In the genomic region with DNA sequence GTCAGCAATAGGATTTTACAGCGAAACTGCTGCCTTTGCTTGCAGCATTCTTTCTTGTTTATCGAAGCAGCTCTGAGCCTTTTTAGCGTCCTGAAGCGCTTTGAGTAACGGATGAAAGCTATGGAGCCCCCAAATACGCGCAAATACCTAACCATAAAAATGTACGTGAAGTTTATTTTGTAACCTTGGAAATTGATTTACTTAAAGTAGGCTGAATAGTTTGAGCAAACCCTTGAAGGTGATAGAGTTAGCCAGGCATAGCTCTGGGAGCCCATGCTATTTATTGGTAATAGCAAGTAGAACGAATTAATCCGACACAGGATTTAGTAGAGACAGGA, we compare ENCODE assay signal across 8 cellular contexts. TPM values are rescaled to one million over a fixed set of nuclear protein-coding genes. Genes with fewer than 3 reads are reported as not detected.
DNase-seq lines count a peak whose midpoint lies in the region; ATAC-seq, FAIRE-seq and TF ChIP-seq lines count a peak whose summit lies in the region.
"Had no signal": no experiment of that assay in that cellular context is flagged by ENCODE, and none has a peak within 500 bp of the region (broad histone marks: within the 10 kb centered on the region; RNA-seq: fewer than 3 reads in every experiment).

No MANE protein-coding gene starts in this region.

- in situ Hi-C loops in astrocyte of the spinal cord (cut with HindIII; ENCODE audit: low sequenced_read_pairs) = no loop called here

- peak; percentile 30 for DNase-seq in astrocyte of the spinal cord (ENCODE audit: low read depth, low spot score)
- DNase-seq in kidney = no peak
- no peak for DNase-seq in sciatic nerve (ENCODE audit: low spot score)
- no peak for DNase-seq in immature natural killer cell

- no peaks in the 10 kb centered on the region for H3K36me3 Mint-ChIP-seq in immature natural killer cell

- 0 out of 2 replicates have a peak, but pooled peaks cover 6% of the 10 kb centered on the region for H3K4me1 ChIP-seq in HUES48 (ENCODE audit: control insufficient read depth, insufficient read depth, low read length)
- H3K4me1 ChIP-seq in kidney (ENCODE audit: control insufficient read depth in 1 of 2, insufficient read depth in 1 of 2, low read depth in 1 of 2, low read length in 2 of 2) = peaks cover 1 to 6% of the 10 kb centered on the region in 2 donors
- H3K4me1 ChIP-seq in stomach smooth muscle (ENCODE audit: control insufficient read depth, insufficient read depth, low read length) = peaks cover 9% of the 10 kb centered on the region

- H3K27ac Mint-ChIP-seq in immature natural killer cell = no peak overlapping the region

- H3K9me3 ChIP-seq in HUES48 (ENCODE audit: control insufficient read depth, insufficient read depth, low read length) = no peaks in the 10 kb centered on the region
- H3K9me3 ChIP-seq in kidney (ENCODE audit: control insufficient read depth in 1 of 2, low read length in 2 of 2) = no peaks in the 10 kb centered on the region
- H3K9me3 ChIP-seq in stomach smooth muscle (ENCODE audit: control insufficient read depth in 2 of 2, low read length in 2 of 2) = no peaks in the 10 kb centered on the region

- H3K36me3 ChIP-seq in HUES48 (ENCODE audit: control insufficient read depth, insufficient read depth, low read length) (no peaks in the 10 kb centered on the region), kidney (ENCODE audit: control insufficient read depth in 1 of 2, insufficient read depth in 2 of 2, low read length in 2 of 2) (no peaks in the 10 kb centered on the region), stomach smooth muscle (ENCODE audit: control insufficient read depth in 2 of 2, insufficient read depth in 2 of 2, low read length in 2 of 2) (no peaks in the 10 kb centered on the region)

- H3K9me3 Mint-ChIP-seq in immature natural killer cell = peaks cover 0 to 3% (median 0%) of the 10 kb centered on the region in 6 donors

- FAIRE-seq in kidney (lab: Jason Lieb, UNC) = no peak

- H3K9ac ChIP-seq in HUES48 (ENCODE audit: low read depth, low read length) = 0 out of 2 replicates have a peak overlapping the region, but pooled peaks have one; percentile 22
- H3K9ac ChIP-seq in kidney (ENCODE audit: low read length in 2 of 2) = peak overlapping the region; percentile 71 to 83
- H3K9ac ChIP-seq in stomach smooth muscle (ENCODE audit: low read length in 2 of 2) = no peak overlapping the region

- intact Hi-C loops in kidney (cut with DNase I) = no loop called here
- intact Hi-C loops in sciatic nerve (cut with DNase I) = no loop called here

- H3K27me3 ChIP-seq in HUES48 (ENCODE audit: control insufficient read depth, insufficient read depth, low read length) (peaks cover 38% of the 10 kb centered on the region), stomach smooth muscle (ENCODE audit: control insufficient read depth in 1 of 2, insufficient read depth in 2 of 2, low read length in 2 of 2) (peaks cover 14 to 26% of the 10 kb centered on the region in 2 donors)

- TF ChIP-seq CTCF in astrocyte of the spinal cord (IDR thresholded peaks at IDR 0.05; ENCODE audit: low read depth, low read length) (no peak), kidney (IDR thresholded peaks at IDR 0.05; ENCODE audit: borderline replicate concordance, extremely low read depth, insufficient read depth) (no peak)

- ATAC-seq in HG03354 (IDR thresholded peaks at IDR 0.05; ENCODE audit: poor library complexity, severe bottlenecking, unreplicated experiment) = no peak
- ATAC-seq in sciatic nerve = no peak

- H3K4me3 ChIP-seq in HUES48 (ENCODE audit: low read depth, low read length) (peak overlapping the region; percentile 70), astrocyte of the spinal cord (ENCODE audit: low read depth, low read length) (peak overlapping the region; percentile 55), kidney (ENCODE audit: low read length in 2 of 2) (peak overlapping the region; percentile 77 to 84), stomach smooth muscle (ENCODE audit: low read length in 2 of 2) (peak overlapping the region; percentile 56 to 76)

- no peak overlapping the region for H3K4me3 Mint-ChIP-seq in immature natural killer cell

- H3K27me3 Mint-ChIP-seq in immature natural killer cell (ENCODE audit: low read depth in 3 of 3) = peaks cover 15 to 29% (median 22%) of the 10 kb centered on the region in 3 donors

- H3K27ac ChIP-seq in HUES48 (ENCODE audit: low read depth, low read length) (no peak overlapping the region), kidney (ENCODE audit: low read depth in 2 of 2, low read length in 2 of 2) (peak overlapping the region; percentile 89 to 93), stomach smooth muscle (ENCODE audit: low read length) (no peak overlapping the region)

- H3K4me1 Mint-ChIP-seq in immature natural killer cell = no peaks in the 10 kb centered on the region

RNA-seq across cellular contexts. Expression of a gene that starts 0.2 kb away (rescaled TPM):
- total RNA-seq in kidney (21.1 TPM), sciatic nerve (32.4 TPM)
- polyA plus RNA-seq in kidney (ENCODE audit: insufficient read depth, low read depth, low replicate concordance) (15.7 TPM), immature natural killer cell (not detected)
- total RNA-seq: SK-MEL-5 had no signal

RNA-seq across cellular contexts. Expression of a gene that starts 54.2 kb away (rescaled TPM):
- total RNA-seq in kidney (65.4 TPM), sciatic nerve (55.9 TPM)
- polyA plus RNA-seq in kidney (ENCODE audit: insufficient read depth, low read depth, low replicate concordance) (11.6 TPM), immature natural killer cell (1 to 10 TPM; 1.0 to 1.4 (median 1.1) TPM)

Comparison
In these comparisons a context has a peak if more than half of its experiments do, and no peak if none do; other contexts are left out.
1. H3K27ac ChIP-seq: peak in kidney (2 of 2); none in HUES48 (single experiment) and stomach smooth muscle (single experiment).
2. H3K9ac ChIP-seq: peak in HUES48 (single experiment) and kidney (2 of 2); none in stomach smooth muscle (0 of 2).
3. Peak in every context shown above with its lines, with median percentiles within 50 percentile points of each other: H3K4me3 ChIP-seq.